23 cellular contexts compared by ENCODE assay signal in genomic region chr5:39942606-39943005, GRCh38.
A peak's percentile ranks its signal among the peaks of the same experiment; 100 is the strongest.
DNase-seq lines count a peak whose midpoint lies in the region; ATAC-seq, FAIRE-seq and TF ChIP-seq lines count a peak whose summit lies in the region.
"Had no signal": no experiment of that assay in that cellular context is flagged by ENCODE, and none has a peak within 500 bp of the region (broad histone marks: within the 10 kb centered on the region; RNA-seq: fewer than 3 reads in every experiment).

No MANE protein-coding gene starts in this region.

- H3K27me3 ChIP-seq in pancreas (no peaks in the 10 kb centered on the region), heart left ventricle (no peaks in the 10 kb centered on the region)
- H3K27me3 ChIP-seq: BLaER1 had no signal

- CTCF ChIA-PET in WTC11 (lab: Charles Lee), result no interaction called here

- H3K4me3 Mint-ChIP-seq in WTC11, result no peak overlapping the region
- H3K4me3 Mint-ChIP-seq: CD4-positive, CD25-positive, alpha-beta regulatory T cell; CD8-positive, alpha-beta T cell; HFFc6 had no signal

- H3K36me3 ChIP-seq in pancreas, result no peaks in the 10 kb centered on the region
- no peaks in the 10 kb centered on the region for H3K36me3 ChIP-seq in heart left ventricle
- H3K36me3 ChIP-seq: BLaER1, HAP-1 had no signal

- H3K9me3 ChIP-seq in pancreas, result no peaks in the 10 kb centered on the region
- H3K9me3 ChIP-seq in heart left ventricle, result peaks cover 0 to 6% (median 0%) of the 10 kb centered on the region in 12 donors
- H3K9me3 ChIP-seq: BLaER1, Caco-2, HAP-1 had no signal

- no peak for TF ChIP-seq POLR2A in heart left ventricle (IDR thresholded peaks at IDR 0.05)

- POLR2A ChIA-PET in WTC11 (lab: Charles Lee), result no interaction called here

- intact Hi-C loops in pancreas (cut with DNase I) (loop anchor here in 1 of 3 donors (10.0 kb wide), 1 partner anchor 742 kb away; no protein-coding TSS in a partner anchor), heart left ventricle (cut with DNase I) (loop anchor here in 4 of 10 donors (10.0 kb wide), 2 partner anchors 792 to 942 kb away; no protein-coding TSS in a partner anchor)

- no peaks in the 10 kb centered on the region for H3K36me3 Mint-ChIP-seq in WTC11
- H3K36me3 Mint-ChIP-seq: CD4-positive, CD25-positive, alpha-beta regulatory T cell; CD8-positive, alpha-beta T cell had no signal

- 70 to 71% methylated on average over 1 of the region's 1 CpG for WGBS in pancreas, 2 donors
- WGBS in heart left ventricle, 4 donors, result 78 to 86% (median 86%) methylated on average over 1 of the region's 1 CpG

- peak; percentile 65 for FAIRE-seq in G401.6 (lab: Jason Lieb, UNC)
- peak; percentile 88 for FAIRE-seq in frontal cortex (lab: Jason Lieb, UNC)
- FAIRE-seq in pancreas (lab: Jason Lieb, UNC), result peak; percentile 94
- FAIRE-seq: GM12891, GM18507 had no signal

- ATAC-seq in WTC11 (no peak), pancreas (no peak), heart left ventricle (no peak)
- ATAC-seq: CD8-positive, alpha-beta T cell had no signal

- no peaks in the 10 kb centered on the region for H3K9me3 Mint-ChIP-seq in WTC11
- H3K9me3 Mint-ChIP-seq: CD4-positive, CD25-positive, alpha-beta regulatory T cell; CD8-positive, alpha-beta T cell; HFFc6 had no signal

- no peaks in the 10 kb centered on the region for H3K27me3 Mint-ChIP-seq in WTC11 (ENCODE audit: low read depth)

- peaks cover 0 to 6% (median 0%) of the 10 kb centered on the region in 3 donors for H3K4me1 ChIP-seq in pancreas
- peaks cover 0 to 3% (median 0%) of the 10 kb centered on the region in 12 donors for H3K4me1 ChIP-seq in heart left ventricle
- H3K4me1 ChIP-seq: BLaER1, Caco-2, HAP-1 had no signal

- no peak overlapping the region for H3K27ac Mint-ChIP-seq in WTC11
- H3K27ac Mint-ChIP-seq: CD4-positive, CD25-positive, alpha-beta regulatory T cell; CD8-positive, alpha-beta T cell; HFFc6 had no signal

- no peaks in the 10 kb centered on the region for H3K4me1 Mint-ChIP-seq in WTC11
- H3K4me1 Mint-ChIP-seq: CD4-positive, CD25-positive, alpha-beta regulatory T cell had no signal

- DNase-seq in WTC11 (ENCODE audit: low spot score), result no peak
- no peak for DNase-seq in frontal cortex (ENCODE audit: low spot score in 2 of 2)
- DNase-seq in pancreas, result no peak
- DNase-seq in heart left ventricle, result no peak
- DNase-seq in dedifferentiated amniotic fluid mesenchymal stem cell (ENCODE audit: extremely low spot score), result no peak
- no peak for DNase-seq in NCI-H1105 (lab: John Stamatoyannopoulos, UW)
- DNase-seq in MV-4-11 (lab: John Stamatoyannopoulos, UW), result no peak
- DNase-seq: 8988T; Caco-2; CD4-positive, CD25-positive, alpha-beta regulatory T cell; CD8-positive, alpha-beta T cell; DMS153; DMS79; EL; GF-D8; GOT3; HFFc6 had no signal

- H3K4me3 ChIP-seq in pancreas, result no peak overlapping the region
- H3K4me3 ChIP-seq in heart left ventricle, result no peak overlapping the region
- H3K4me3 ChIP-seq: BLaER1, HAP-1 had no signal

- no peak for TF ChIP-seq CTCF in WTC11 (IDR thresholded peaks at IDR 0.05)
- no peak for TF ChIP-seq CTCF in pancreas (IDR thresholded peaks at IDR 0.05)
- no peak for TF ChIP-seq CTCF in heart left ventricle (IDR thresholded peaks at IDR 0.05)

- H3K27ac ChIP-seq in pancreas, result no peak overlapping the region
- H3K27ac ChIP-seq in heart left ventricle, result no peak overlapping the region
- H3K27ac ChIP-seq: BLaER1, C4-2B had no signal

TF ChIP-seq in WTC11, 78 proteins besides CTCF, POLR2A, EP300 and RAD21:
- no peak for TF ChIP-seq ZNF263 (CRISPR knock-in tag; IDR thresholded peaks at IDR 0.05; ENCODE audit: low read depth)
- TF ChIP-seq HMGA2 (CRISPR knock-in tag; IDR thresholded peaks at IDR 0.05), result peak; percentile 92
